ENCODE assay signal across 1 cellular context in genomic region chr12:18224745-18225144, GRCh38.
TF ChIP-seq lines count a peak whose summit lies in the region.

No MANE protein-coding gene starts in this region.

TF ChIP-seq in GM23338, 12 proteins besides CTCF, POLR2A, EP300 and RAD21 (continued from another document):
- TF ChIP-seq, protein P1, sequence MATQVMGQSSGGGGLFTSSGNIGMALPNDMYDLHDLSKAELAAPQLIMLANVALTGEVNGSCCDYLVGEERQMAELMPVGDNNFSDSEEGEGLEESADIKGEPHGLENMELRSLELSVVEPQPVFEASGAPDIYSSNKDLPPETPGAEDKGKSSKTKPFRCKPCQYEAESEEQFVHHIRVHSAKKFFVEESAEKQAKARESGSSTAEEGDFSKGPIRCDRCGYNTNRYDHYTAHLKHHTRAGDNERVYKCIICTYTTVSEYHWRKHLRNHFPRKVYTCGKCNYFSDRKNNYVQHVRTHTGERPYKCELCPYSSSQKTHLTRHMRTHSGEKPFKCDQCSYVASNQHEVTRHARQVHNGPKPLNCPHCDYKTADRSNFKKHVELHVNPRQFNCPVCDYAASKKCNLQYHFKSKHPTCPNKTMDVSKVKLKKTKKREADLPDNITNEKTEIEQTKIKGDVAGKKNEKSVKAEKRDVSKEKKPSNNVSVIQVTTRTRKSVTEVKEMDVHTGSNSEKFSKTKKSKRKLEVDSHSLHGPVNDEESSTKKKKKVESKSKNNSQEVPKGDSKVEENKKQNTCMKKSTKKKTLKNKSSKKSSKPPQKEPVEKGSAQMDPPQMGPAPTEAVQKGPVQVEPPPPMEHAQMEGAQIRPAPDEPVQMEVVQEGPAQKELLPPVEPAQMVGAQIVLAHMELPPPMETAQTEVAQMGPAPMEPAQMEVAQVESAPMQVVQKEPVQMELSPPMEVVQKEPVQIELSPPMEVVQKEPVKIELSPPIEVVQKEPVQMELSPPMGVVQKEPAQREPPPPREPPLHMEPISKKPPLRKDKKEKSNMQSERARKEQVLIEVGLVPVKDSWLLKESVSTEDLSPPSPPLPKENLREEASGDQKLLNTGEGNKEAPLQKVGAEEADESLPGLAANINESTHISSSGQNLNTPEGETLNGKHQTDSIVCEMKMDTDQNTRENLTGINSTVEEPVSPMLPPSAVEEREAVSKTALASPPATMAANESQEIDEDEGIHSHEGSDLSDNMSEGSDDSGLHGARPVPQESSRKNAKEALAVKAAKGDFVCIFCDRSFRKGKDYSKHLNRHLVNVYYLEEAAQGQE (IDR thresholded peaks at IDR 0.05; ENCODE audit: unreplicated experiment), result no peak
- TF ChIP-seq EZH2phosphoT487 (IDR thresholded peaks at IDR 0.05; ENCODE audit: unreplicated experiment), result no peak
- no peak for TF ChIP-seq NANOG (IDR thresholded peaks at IDR 0.05; ENCODE audit: borderline replicate concordance)
- TF ChIP-seq POLR2AphosphoS5 (IDR thresholded peaks at IDR 0.05; ENCODE audit: low read depth), result no peak
- TF ChIP-seq EZH2 (IDR thresholded peaks at IDR 0.05; ENCODE audit: low read depth, unreplicated experiment), result no peak
- no peak for TF ChIP-seq ZNF114 (CRISPR knock-in tag; IDR thresholded peaks at IDR 0.05)
- no peak for TF ChIP-seq CREB1 (CRISPR knock-in tag; IDR thresholded peaks at IDR 0.05; ENCODE audit: low read depth)
- no peak for TF ChIP-seq STAT1 (IDR thresholded peaks at IDR 0.05; ENCODE audit: unreplicated experiment)
